Comparison of ENCODE assay signal across 11 cellular contexts in the genomic region with DNA sequence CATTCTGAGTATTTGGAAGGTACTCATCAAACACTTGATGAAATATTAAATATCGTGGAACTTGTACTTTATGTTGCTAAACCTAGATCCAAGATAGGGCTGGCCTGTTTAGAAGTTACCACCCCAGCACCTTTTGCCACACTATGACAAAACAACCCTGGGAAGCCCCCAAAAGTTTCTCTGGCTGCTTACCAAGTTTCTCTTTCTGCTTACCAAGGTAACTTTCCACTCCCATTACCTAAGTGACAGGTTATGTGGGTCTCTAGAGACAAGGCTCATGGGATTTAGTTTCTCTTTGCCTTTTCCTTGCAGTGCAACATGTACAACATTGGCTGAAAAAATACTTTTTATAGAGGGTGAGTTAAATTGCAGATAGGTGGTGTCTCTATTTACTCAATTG. TPM values are rescaled to one million over a fixed set of nuclear protein-coding genes. Genes with fewer than 3 reads are reported as not detected.
DNase-seq lines count a peak whose midpoint lies in the region; ATAC-seq and TF ChIP-seq lines count a peak whose summit lies in the region.
"Had no signal": no experiment of that assay in that cellular context is flagged by ENCODE, and none has a peak within 500 bp of the region (broad histone marks: within the 10 kb centered on the region; RNA-seq: fewer than 3 reads in every experiment).

No MANE protein-coding gene starts in this region.

- H3K27me3 Mint-ChIP-seq in immature natural killer cell (ENCODE audit: low read depth in 3 of 3) (peaks cover 0 to 2% (median 0%) of the 10 kb centered on the region in 3 donors), glutamatergic neuron (ENCODE audit: unreplicated experiment) (peaks cover 2% of the 10 kb centered on the region)
- H3K27me3 Mint-ChIP-seq: stimulated activated naive CD8-positive, alpha-beta T cell treated with anti-CD3 and anti-CD28 coated beads, Interleukin-15, Interleukin-2, amounts not matched to agents 100 ng/mL and 50 ng/mL, for 24 hours had no signal

- no peak for TF ChIP-seq CTCF in glutamatergic neuron (IDR thresholded peaks at IDR 0.05; ENCODE audit: partially characterized antibody, unreplicated experiment)

- DNase-seq in immature natural killer cell, result peak in 2 of 3 donors; percentile 9 to 30
- DNase-seq in activated effector memory CD4-positive, alpha-beta T cell treated with Interleukin-2 at 50 U/mL for 16 hours, result no peak
- no peak for DNase-seq in glutamatergic neuron
- DNase-seq: spleen, T-helper 9 cell had no signal

- ATAC-seq in GM18907 (IDR thresholded peaks at IDR 0.05; ENCODE audit: unreplicated experiment), result peak; percentile 74
- peak; percentile 67 for ATAC-seq in GM21529 (IDR thresholded peaks at IDR 0.05; ENCODE audit: unreplicated experiment)
- ATAC-seq in HG03108 (IDR thresholded peaks at IDR 0.05; ENCODE audit: unreplicated experiment), result peak; percentile 70
- ATAC-seq in GM21515 (IDR thresholded peaks at IDR 0.05; ENCODE audit: unreplicated experiment), result no peak

- H3K4me3 Mint-ChIP-seq in immature natural killer cell (no peak overlapping the region), glutamatergic neuron (ENCODE audit: unreplicated experiment) (no peak overlapping the region)
- H3K4me3 Mint-ChIP-seq: neural crest cell; stimulated activated naive CD8-positive, alpha-beta T cell treated with anti-CD3 and anti-CD28 coated beads, Interleukin-15, Interleukin-2, amounts not matched to agents 100 ng/mL and 50 ng/mL, for 24 hours had no signal

- no peak overlapping the region for H3K27ac Mint-ChIP-seq in immature natural killer cell
- no peak overlapping the region for H3K27ac Mint-ChIP-seq in glutamatergic neuron (ENCODE audit: unreplicated experiment)

- no peaks in the 10 kb centered on the region for H3K9me3 Mint-ChIP-seq in immature natural killer cell
- H3K9me3 Mint-ChIP-seq in glutamatergic neuron (ENCODE audit: unreplicated experiment), result peaks cover 2% of the 10 kb centered on the region
- H3K9me3 Mint-ChIP-seq: neural crest cell; stimulated activated naive CD8-positive, alpha-beta T cell treated with anti-CD3 and anti-CD28 coated beads, Interleukin-15, Interleukin-2, amounts not matched to agents 100 ng/mL and 50 ng/mL, for 24 hours had no signal

- H3K36me3 Mint-ChIP-seq in immature natural killer cell, result peaks cover 0 to 3% (median 0%) of the 10 kb centered on the region in 3 donors
- no peaks in the 10 kb centered on the region for H3K36me3 Mint-ChIP-seq in glutamatergic neuron (ENCODE audit: unreplicated experiment)

- no peaks in the 10 kb centered on the region for H3K4me1 Mint-ChIP-seq in immature natural killer cell
- peaks cover 13% of the 10 kb centered on the region for H3K4me1 Mint-ChIP-seq in glutamatergic neuron (ENCODE audit: low read depth, unreplicated experiment)
- H3K4me1 Mint-ChIP-seq: neural crest cell had no signal

RNA-seq across cellular contexts. Expression of a gene that starts 28.9 kb away (rescaled TPM):
- 10 to 100 TPM; 31.9 to 46.8 (median 45.5) TPM for polyA plus RNA-seq in immature natural killer cell
- total RNA-seq in glutamatergic neuron (ENCODE audit: unreplicated experiment), result 62.2 TPM

RNA-seq across cellular contexts. Expression of a gene that starts 54.9 kb away (rescaled TPM):
- 100 to 1,000 TPM; 415 to 674 (median 485) TPM for polyA plus RNA-seq in immature natural killer cell
- 74.8 TPM for total RNA-seq in glutamatergic neuron (ENCODE audit: unreplicated experiment)

Comparison
In these comparisons a context has a peak if more than half of its experiments do, and no peak if none do; other contexts are left out.
1. DNase-seq: peak in immature natural killer cell (2 of 3); none in activated effector memory CD4-positive, alpha-beta T cell treated with Interleukin-2 at 50 U/mL for 16 hours (single experiment) and glutamatergic neuron (single experiment).